ENCODE assay signal across 2 cellular contexts in genomic region chr1:222090103-222090502, GRCh38.
TF ChIP-seq lines count a peak whose summit lies in the region.

No MANE protein-coding gene starts in this region.

TF ChIP-seq in IMR-90, 13 proteins besides CTCF, POLR2A, EP300 and RAD21:
- TF ChIP-seq USF2 (IDR thresholded peaks at IDR 0.05; ENCODE audit: low read depth, low read length) = no peak
- no peak for TF ChIP-seq CEBPB (IDR thresholded peaks at IDR 0.05; ENCODE audit: low read depth, low read length)
- TF ChIP-seq RCOR1 (IDR thresholded peaks at IDR 0.05; ENCODE audit: insufficient replicate concordance, low read length) = no peak
- TF ChIP-seq BHLHE40 (IDR thresholded peaks at IDR 0.05; ENCODE audit: low read depth, low read length) = no peak
- TF ChIP-seq NFE2L2 (IDR thresholded peaks at IDR 0.05; ENCODE audit: low read depth, low read length) = no peak
- TF ChIP-seq CHD1 (IDR thresholded peaks at IDR 0.05; ENCODE audit: low read depth, low read length) = no peak
- no peak for TF ChIP-seq SMC3 (IDR thresholded peaks at IDR 0.05; ENCODE audit: low read depth, low read length)
- TF ChIP-seq ELK1 (IDR thresholded peaks at IDR 0.05; ENCODE audit: borderline replicate concordance, low read depth, low read length) = no peak
- no peak for TF ChIP-seq MAZ (IDR thresholded peaks at IDR 0.05; ENCODE audit: borderline replicate concordance, low read depth, low read length)
- TF ChIP-seq FOS (IDR thresholded peaks at IDR 0.05; ENCODE audit: low read depth, low read length) = no peak
- no peak for TF ChIP-seq MXI1 (IDR thresholded peaks at IDR 0.05; ENCODE audit: borderline replicate concordance, low read depth, low read length)
- TF ChIP-seq RFX5 (IDR thresholded peaks at IDR 0.05; ENCODE audit: low read depth, low read length) = no peak
- TF ChIP-seq MAFK (IDR thresholded peaks at IDR 0.05; ENCODE audit: low read depth, low read length) = no peak
TF ChIP-seq in IMR-90: peak in this region for 0.

TF ChIP-seq in H1, 55 proteins besides CTCF, POLR2A, EP300 and RAD21:
- no peak for TF ChIP-seq CHD7 (IDR thresholded peaks at IDR 0.05; ENCODE audit: insufficient replicate concordance, low read length)
- TF ChIP-seq FOSL1 (IDR thresholded peaks at IDR 0.05; ENCODE audit: insufficient read depth, low read depth, low read length) = no peak
- no peak for TF ChIP-seq MAFK (IDR thresholded peaks at IDR 0.05; ENCODE audit: low read depth, low read length)
- TF ChIP-seq TBP (IDR thresholded peaks at IDR 0.05; ENCODE audit: low read depth, low read length) = no peak
- no peak for TF ChIP-seq TEAD4 (IDR thresholded peaks at IDR 0.05; ENCODE audit: low read depth, low read length)
- TF ChIP-seq NRF1 (IDR thresholded peaks at IDR 0.05; ENCODE audit: low read depth, low read length) = no peak
- TF ChIP-seq CBX5 (IDR thresholded peaks at IDR 0.05; ENCODE audit: low read depth, low read length) = no peak
- no peak for TF ChIP-seq E2F6 (IDR thresholded peaks at IDR 0.05)
- no peak for TF ChIP-seq ATF3 (IDR thresholded peaks at IDR 0.05; ENCODE audit: insufficient read depth, low read depth, low read length)
- TF ChIP-seq KDM1A (IDR thresholded peaks at IDR 0.05; ENCODE audit: borderline replicate concordance, low read length) = no peak
- no peak for TF ChIP-seq RBBP5 (IDR thresholded peaks at IDR 0.05; ENCODE audit: borderline replicate concordance, low read depth, low read length)
- TF ChIP-seq PHF8 (conservative IDR thresholded peaks at IDR 0.05; ENCODE audit: low read depth, low read length) = no peak
- TF ChIP-seq CEBPB (IDR thresholded peaks at IDR 0.05; ENCODE audit: low read depth, low read length) = no peak
- TF ChIP-seq TAF7 (optimal IDR thresholded peaks at IDR 0.05; ENCODE audit: borderline replicate concordance, low read depth, low read length) = no peak
- no peak for TF ChIP-seq SUZ12 (IDR thresholded peaks at IDR 0.05; ENCODE audit: low read length)
